ENCODE assay signal across 11 cellular contexts in genomic region chr2:99648115-99648850, GRCh38.
DNase-seq lines count a peak whose midpoint lies in the region; ATAC-seq and TF ChIP-seq lines count a peak whose summit lies in the region.
"Had no signal": no experiment of that assay in that cellular context is flagged by ENCODE, and none has a peak within 500 bp of the region (broad histone marks: within the 10 kb centered on the region; RNA-seq: fewer than 3 reads in every experiment).

No MANE protein-coding gene starts in this region.

- peak; percentile 11 for DNase-seq in MCF 10A (ENCODE audit: unreplicated experiment)
- DNase-seq in breast epithelium (ENCODE audit: low spot score in 2 of 2): no peak
- no peak for DNase-seq in endodermal cell
- no peak for DNase-seq in GM19238 (ENCODE audit: insufficient read length, low spot score)
- no peak for DNase-seq in GM13977 (ENCODE audit: low spot score)
- no peak for DNase-seq in CD4-positive, alpha-beta memory T cell
- DNase-seq: activated T-cell treated with anti-CD3 and anti-CD28 coated beads, Interleukin-2, amount 50 U/mL, for 4 hours; KBM-7; NCI-H774 had no signal

- POLR2A ChIA-PET in MCF 10A (lab: Yijun Ruan, JAX): interaction anchor here (0.6 kb wide), 1 partner anchor 13 kb away, joined by 3 read pairs; no protein-coding TSS in a partner anchor
- POLR2A ChIA-PET in CD4-positive, alpha-beta memory T cell (lab: Charles Lee; ENCODE audit: partially characterized antibody): no interaction called here

- H3K27me3 Mint-ChIP-seq in MCF 10A (ENCODE audit: insufficient read depth, unreplicated experiment) (peaks cover 11% of the 10 kb centered on the region), endodermal cell (ENCODE audit: insufficient read depth) (no peaks in the 10 kb centered on the region)
- H3K27me3 Mint-ChIP-seq in CD4-positive, alpha-beta memory T cell: no peaks in the 10 kb centered on the region

- H3K9me3 Mint-ChIP-seq in MCF 10A (ENCODE audit: unreplicated experiment) (peaks cover 7% of the 10 kb centered on the region), endodermal cell (no peaks in the 10 kb centered on the region)
- H3K9me3 Mint-ChIP-seq in CD4-positive, alpha-beta memory T cell: peaks cover 0 to 2% (median 0%) of the 10 kb centered on the region in 8 donors
- H3K9me3 Mint-ChIP-seq: activated T-cell treated with anti-CD3 and anti-CD28 coated beads, Interleukin-2, amount 50 U/mL, for 4 hours had no signal

- H3K27ac ChIP-seq in breast epithelium (peak overlapping the region in 1 of 2 donors; percentile 55), endodermal cell (ENCODE audit: low read depth, low read length) (peak overlapping the region; percentile 80), muscle layer of colon (ENCODE audit: low read depth, low read length) (peak overlapping the region; percentile 43)
- no peak overlapping the region for H3K27ac ChIP-seq in CD4-positive, alpha-beta memory T cell (ENCODE audit: low read depth, low read length)

- CTCF ChIA-PET in MCF 10A (lab: Yijun Ruan, JAX): interaction anchor here (0.6 to 0.7 kb wide), 5 partner anchors 11 to 963 kb away, joined by 3 to 6 read pairs (median 4); no protein-coding TSS in a partner anchor
- CTCF ChIA-PET in CD4-positive, alpha-beta memory T cell (lab: Charles Lee; ENCODE audit: partially characterized antibody): no interaction called here

- H3K4me1 ChIP-seq in breast epithelium (no peaks in the 10 kb centered on the region), endodermal cell (ENCODE audit: control insufficient read depth, insufficient read depth, low read length) (peaks cover 7% of the 10 kb centered on the region), muscle layer of colon (ENCODE audit: insufficient read depth, low read length) (peaks cover 42% of the 10 kb centered on the region)
- H3K4me1 ChIP-seq in CD4-positive, alpha-beta memory T cell (ENCODE audit: insufficient read depth, low read length): no peaks in the 10 kb centered on the region

- BruUV-seq in MCF 10A (replicated peaks; lab: Mats Ljungman, UMichigan): no TSS peak

- ATAC-seq in GM19324 (IDR thresholded peaks at IDR 0.05; ENCODE audit: low FRiP score, unreplicated experiment): no peak
- ATAC-seq: activated T-cell treated with anti-CD3 and anti-CD28 coated beads, Interleukin-2, amount 50 U/mL, for 4 hours had no signal

- in situ Hi-C loops in GM13977 (cut with MboI; ENCODE audit: low pct_unique_long_range_greater_than_20kb, low sequenced_read_pairs, unreplicated experiment): no loop called here

- H3K9me3 ChIP-seq in breast epithelium (no peaks in the 10 kb centered on the region), endodermal cell (ENCODE audit: control insufficient read depth, low read length) (no peaks in the 10 kb centered on the region), muscle layer of colon (ENCODE audit: low read length) (no peaks in the 10 kb centered on the region)
- H3K9me3 ChIP-seq in CD4-positive, alpha-beta memory T cell (ENCODE audit: control insufficient read depth in 1 of 2, low read length in 2 of 2): no peaks in the 10 kb centered on the region

- H3K27ac Mint-ChIP-seq in MCF 10A (ENCODE audit: low read depth, unreplicated experiment) (no peak overlapping the region), endodermal cell (no peak overlapping the region)
- H3K27ac Mint-ChIP-seq in CD4-positive, alpha-beta memory T cell: no peak overlapping the region

- TF ChIP-seq CTCF in MCF 10A (IDR thresholded peaks at IDR 0.05; ENCODE audit: unreplicated experiment): no peak
- no peak for TF ChIP-seq CTCF in breast epithelium (IDR thresholded peaks at IDR 0.05)
- TF ChIP-seq CTCF in endodermal cell (conservative IDR thresholded peaks at IDR 0.05): no peak
- TF ChIP-seq CTCF in GM13977 (IDR thresholded peaks at IDR 0.05; ENCODE audit: extremely low read depth, insufficient read depth, missing control alignments): no peak

- 60 to 83% methylated on average over 1 to 4 of the region's 4 CpGs for WGBS in endodermal cell (ENCODE audit: insufficient coverage in 1 of 2, insufficient read length in 1 of 2), 2 experiments

- no peaks in the 10 kb centered on the region for H3K27me3 ChIP-seq in breast epithelium
- H3K27me3 ChIP-seq in endodermal cell (ENCODE audit: control insufficient read depth, insufficient read depth, low read length, poor library complexity, severe bottlenecking): no peaks in the 10 kb centered on the region
- H3K27me3 ChIP-seq in muscle layer of colon (ENCODE audit: control insufficient read depth in 1 of 2, insufficient read depth in 2 of 2, low read length in 2 of 2): no peaks in the 10 kb centered on the region
- H3K27me3 ChIP-seq in CD4-positive, alpha-beta memory T cell (ENCODE audit: insufficient read depth, low read length): no peaks in the 10 kb centered on the region

- intact Hi-C loops in MCF 10A (cut with micrococcal nuclease) (no loop called here), breast epithelium (cut with DNase I; ENCODE audit: low total_unique reads) (no loop called here)
- intact Hi-C loops in CD4-positive, alpha-beta memory T cell (cut with micrococcal nuclease): no loop called here

- H3K4me3 Mint-ChIP-seq in MCF 10A (ENCODE audit: unreplicated experiment) (no peak overlapping the region), endodermal cell (no peak overlapping the region)
- no peak overlapping the region for H3K4me3 Mint-ChIP-seq in CD4-positive, alpha-beta memory T cell
- H3K4me3 Mint-ChIP-seq: activated T-cell treated with anti-CD3 and anti-CD28 coated beads, Interleukin-2, amount 50 U/mL, for 4 hours had no signal

- TF ChIP-seq POLR2A in breast epithelium (IDR thresholded peaks at IDR 0.05): no peak

- H3K36me3 ChIP-seq in breast epithelium (no peaks in the 10 kb centered on the region), endodermal cell (ENCODE audit: control insufficient read depth, insufficient read depth, low read length) (no peaks in the 10 kb centered on the region), muscle layer of colon (ENCODE audit: insufficient read depth, low read length) (no peaks in the 10 kb centered on the region)
- no peaks in the 10 kb centered on the region for H3K36me3 ChIP-seq in CD4-positive, alpha-beta memory T cell (ENCODE audit: insufficient read depth, low read length)

- H3K4me1 Mint-ChIP-seq in MCF 10A (ENCODE audit: insufficient read depth, unreplicated experiment): peaks cover 8% of the 10 kb centered on the region
- peaks cover 16% of the 10 kb centered on the region for H3K4me1 Mint-ChIP-seq in endodermal cell
- no peaks in the 10 kb centered on the region for H3K4me1 Mint-ChIP-seq in CD4-positive, alpha-beta memory T cell

- H3K36me3 Mint-ChIP-seq in MCF 10A (ENCODE audit: insufficient read depth, unreplicated experiment) (no peaks in the 10 kb centered on the region), endodermal cell (ENCODE audit: low read depth) (no peaks in the 10 kb centered on the region)
- H3K36me3 Mint-ChIP-seq in CD4-positive, alpha-beta memory T cell: no peaks in the 10 kb centered on the region

- H3K9ac ChIP-seq in endodermal cell (ENCODE audit: extremely low read depth, low read length, poor library complexity, severe bottlenecking): no peak overlapping the region
- no peak overlapping the region for H3K9ac ChIP-seq in muscle layer of colon (ENCODE audit: low read length)

- H3K4me3 ChIP-seq in breast epithelium (no peak overlapping the region), endodermal cell (ENCODE audit: low read length) (no peak overlapping the region), muscle layer of colon (ENCODE audit: low read depth in 1 of 2, low read length in 2 of 2) (no peak overlapping the region)
- no peak overlapping the region for H3K4me3 ChIP-seq in CD4-positive, alpha-beta memory T cell (ENCODE audit: low read length in 2 of 2)
